In the genomic region with DNA sequence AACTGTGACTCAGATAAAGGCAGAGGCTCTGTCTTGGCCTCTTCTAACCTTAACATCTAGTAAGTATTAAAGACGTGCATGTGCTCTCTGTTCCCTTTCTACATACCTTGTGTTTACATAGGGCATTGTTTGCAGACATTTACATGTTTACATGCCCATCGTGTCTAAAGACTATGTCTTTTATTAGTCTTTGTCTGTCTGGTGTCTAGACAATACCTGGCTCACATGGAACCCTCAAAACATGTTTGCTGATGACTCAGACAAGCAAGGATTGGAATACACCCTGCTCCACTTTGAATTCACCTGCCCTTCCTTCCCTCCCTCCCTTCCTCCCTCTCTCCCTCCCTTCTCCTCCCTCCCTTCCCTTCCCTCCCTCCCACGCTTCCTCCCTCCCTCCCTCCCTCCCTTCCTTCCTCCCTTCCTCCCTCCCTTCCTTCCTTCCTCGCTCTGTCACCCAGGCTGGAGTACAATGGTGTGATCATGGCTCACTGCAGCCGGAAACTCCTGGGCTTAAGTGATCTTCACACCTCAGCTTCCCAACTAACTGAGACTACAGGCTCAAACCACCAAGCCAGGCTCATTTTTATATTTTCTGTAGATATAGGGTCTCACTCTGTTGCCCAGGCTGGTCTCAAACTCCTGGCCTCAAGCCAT, we compare ENCODE assay signal across 14 cellular contexts. TPM values are rescaled to one million over a fixed set of nuclear protein-coding genes. Genes with fewer than 3 reads are reported as not detected.
A peak's percentile ranks its signal among the peaks of the same experiment; 100 is the strongest.
DNase-seq lines count a peak whose midpoint lies in the region; ATAC-seq and TF ChIP-seq lines count a peak whose summit lies in the region.
"Had no signal": no experiment of that assay in that cellular context is flagged by ENCODE, and none has a peak within 500 bp of the region (broad histone marks: within the 10 kb centered on the region; RNA-seq: fewer than 3 reads in every experiment).

No MANE protein-coding gene starts in this region.

- TF ChIP-seq RAD21 in Ishikawa (IDR thresholded peaks at IDR 0.05; ENCODE audit: low read depth), result no peak

- CTCF ChIA-PET in CD4-positive, alpha-beta memory T cell (lab: Charles Lee; ENCODE audit: partially characterized antibody), result interaction anchor here (1.0 kb wide), 1 partner anchor 30 kb away, joined by 3 read pairs; no protein-coding TSS in a partner anchor

- TF ChIP-seq EP300 in Ishikawa (IDR thresholded peaks at IDR 0.05; ENCODE audit: borderline replicate concordance), result peak; percentile 70

- DNase-seq in CD4-positive, alpha-beta memory T cell, result peak in 1 of 5 donors; percentile 53
- DNase-seq in SHP77 treated with DMSO at 0.1 percent for 48 hours (lab: John Stamatoyannopoulos, UW), result peak; percentile 22
- DNase-seq in left lobe of liver (ENCODE audit: low spot score), result no peak
- no peak for DNase-seq in HAP-1 (ENCODE audit: low spot score in 2 of 2)
- DNase-seq in effector CD4-positive, alpha-beta T cell, result no peak
- DNase-seq in UCSD-AML1 (lab: John Stamatoyannopoulos, UW; ENCODE audit: unreplicated experiment), result no peak
- DNase-seq: amniotic stem cell; ovary; stimulated activated CD4-positive, alpha-beta T cell treated with anti-CD3 and anti-CD28 coated beads, Interleukin-2, amount 100 ng/mL, for 24 hours; SW 1271 had no signal

- in situ Hi-C loops in HAP-1 (cut with MboI; ENCODE audit: low sequenced_read_pairs), result no loop called here

- no peaks in the 10 kb centered on the region for H3K27me3 Mint-ChIP-seq in CD4-positive, alpha-beta memory T cell
- H3K27me3 Mint-ChIP-seq: stimulated activated memory B cell treated with anti-CD40 and anti-IgM and Interleukin-4, amounts not matched to agents 10 μg/mL and 1 μg/mL and 100 μg/mL, for 72 hours had no signal

- H3K27ac Mint-ChIP-seq in CD4-positive, alpha-beta memory T cell, result peak overlapping the region; percentile 22 to 83 (median 65)
- H3K27ac Mint-ChIP-seq: stimulated activated memory B cell treated with anti-CD40 and anti-IgM and Interleukin-4, amounts not matched to agents 10 μg/mL and 1 μg/mL and 100 μg/mL, for 72 hours had no signal

- peaks cover 53 to 79% of the 10 kb centered on the region in 2 donors for H3K36me3 Mint-ChIP-seq in CD4-positive, alpha-beta memory T cell
- H3K36me3 Mint-ChIP-seq: stimulated activated memory B cell treated with anti-CD40 and anti-IgM and Interleukin-4, amounts not matched to agents 10 μg/mL and 1 μg/mL and 100 μg/mL, for 72 hours had no signal

- H3K4me3 Mint-ChIP-seq in CD4-positive, alpha-beta memory T cell, result no peak overlapping the region
- H3K4me3 Mint-ChIP-seq: stimulated activated memory B cell treated with anti-CD40 and anti-IgM and Interleukin-4, amounts not matched to agents 10 μg/mL and 1 μg/mL and 100 μg/mL, for 72 hours had no signal

- ATAC-seq in left lobe of liver (peak; percentile 10), HG02981 (IDR thresholded peaks at IDR 0.05; ENCODE audit: unreplicated experiment) (no peak)
- ATAC-seq: stimulated activated memory B cell treated with anti-CD40 and anti-IgM and Interleukin-4, amounts not matched to agents 10 μg/mL and 1 μg/mL and 100 μg/mL, for 72 hours had no signal

- peaks cover 40 to 92% (median 64%) of the 10 kb centered on the region in 4 donors for H3K4me1 Mint-ChIP-seq in CD4-positive, alpha-beta memory T cell

- H3K4me3 ChIP-seq in CD4-positive, alpha-beta memory T cell (ENCODE audit: low read length in 2 of 2), result no peak overlapping the region
- no peak overlapping the region for H3K4me3 ChIP-seq in HAP-1
- H3K4me3 ChIP-seq: lung, ovary had no signal

- no peaks in the 10 kb centered on the region for H3K9me3 Mint-ChIP-seq in CD4-positive, alpha-beta memory T cell
- H3K9me3 Mint-ChIP-seq: stimulated activated memory B cell treated with anti-CD40 and anti-IgM and Interleukin-4, amounts not matched to agents 10 μg/mL and 1 μg/mL and 100 μg/mL, for 72 hours had no signal

- H3K36me3 ChIP-seq in CD4-positive, alpha-beta memory T cell (ENCODE audit: insufficient read depth, low read length), result peaks cover 34% of the 10 kb centered on the region
- H3K36me3 ChIP-seq in HAP-1 (replicated peaks), result no peaks in the 10 kb centered on the region
- H3K36me3 ChIP-seq: ovary had no signal

- no peaks in the 10 kb centered on the region for H3K9me3 ChIP-seq in CD4-positive, alpha-beta memory T cell (ENCODE audit: control insufficient read depth in 1 of 2, low read length in 2 of 2)
- H3K9me3 ChIP-seq in HAP-1, result no peaks in the 10 kb centered on the region
- H3K9me3 ChIP-seq: ovary had no signal

- peaks cover 82% of the 10 kb centered on the region for H3K4me1 ChIP-seq in CD4-positive, alpha-beta memory T cell (ENCODE audit: insufficient read depth, low read length)
- H3K4me1 ChIP-seq in HAP-1, result no peaks in the 10 kb centered on the region

- intact Hi-C loops in CD4-positive, alpha-beta memory T cell (cut with micrococcal nuclease), result no loop called here

- no peak overlapping the region for H3K27ac ChIP-seq in CD4-positive, alpha-beta memory T cell (ENCODE audit: low read depth, low read length)
- H3K27ac ChIP-seq: ovary had no signal

- H3K27me3 ChIP-seq in CD4-positive, alpha-beta memory T cell (ENCODE audit: insufficient read depth, low read length), result no peaks in the 10 kb centered on the region
- H3K27me3 ChIP-seq in HAP-1 (ENCODE audit: low read depth), result no peaks in the 10 kb centered on the region
- H3K27me3 ChIP-seq: ovary had no signal

- POLR2A ChIA-PET in CD4-positive, alpha-beta memory T cell (lab: Charles Lee; ENCODE audit: partially characterized antibody), result interaction anchor here (1.4 to 2.7 kb wide), 3 partner anchors 9 to 24 kb away, joined by 6 to 15 read pairs (median 9); a partner anchor contains a TSS

TF ChIP-seq in Ishikawa, 13 proteins besides CTCF, POLR2A, EP300 and RAD21:
- TF ChIP-seq TEAD4 (IDR thresholded peaks at IDR 0.05) (0 out of 2 replicates have a peak, but pooled peaks have one; percentile 8), FOXM1 (IDR thresholded peaks at IDR 0.05; ENCODE audit: borderline replicate concordance, low read depth) (no peak), NFIC (IDR thresholded peaks at IDR 0.05) (0 out of 2 replicates have a peak, but pooled peaks have one; percentile 18)
- TF ChIP-seq, protein P1, sequence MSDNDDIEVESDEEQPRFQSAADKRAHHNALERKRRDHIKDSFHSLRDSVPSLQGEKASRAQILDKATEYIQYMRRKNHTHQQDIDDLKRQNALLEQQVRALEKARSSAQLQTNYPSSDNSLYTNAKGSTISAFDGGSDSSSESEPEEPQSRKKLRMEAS (IDR thresholded peaks at IDR 0.05), result 0 out of 2 replicates have a peak, but pooled peaks have one; percentile 42
TF ChIP-seq in Ishikawa: peak in this region for 3.

RNA-seq across cellular contexts. Expression of a gene that starts 24.4 kb away (rescaled TPM):
- total RNA-seq in CD4-positive, alpha-beta memory T cell, result 100 to 1,000 TPM; 610 to 660 TPM
- polyA plus RNA-seq in CD4-positive, alpha-beta memory T cell, result 100 to 1,000 TPM; 159 to 283 TPM
- total RNA-seq in left lobe of liver, result 133 TPM
